Comparison of ENCODE assay signal across 9 cellular contexts in the genomic region with DNA sequence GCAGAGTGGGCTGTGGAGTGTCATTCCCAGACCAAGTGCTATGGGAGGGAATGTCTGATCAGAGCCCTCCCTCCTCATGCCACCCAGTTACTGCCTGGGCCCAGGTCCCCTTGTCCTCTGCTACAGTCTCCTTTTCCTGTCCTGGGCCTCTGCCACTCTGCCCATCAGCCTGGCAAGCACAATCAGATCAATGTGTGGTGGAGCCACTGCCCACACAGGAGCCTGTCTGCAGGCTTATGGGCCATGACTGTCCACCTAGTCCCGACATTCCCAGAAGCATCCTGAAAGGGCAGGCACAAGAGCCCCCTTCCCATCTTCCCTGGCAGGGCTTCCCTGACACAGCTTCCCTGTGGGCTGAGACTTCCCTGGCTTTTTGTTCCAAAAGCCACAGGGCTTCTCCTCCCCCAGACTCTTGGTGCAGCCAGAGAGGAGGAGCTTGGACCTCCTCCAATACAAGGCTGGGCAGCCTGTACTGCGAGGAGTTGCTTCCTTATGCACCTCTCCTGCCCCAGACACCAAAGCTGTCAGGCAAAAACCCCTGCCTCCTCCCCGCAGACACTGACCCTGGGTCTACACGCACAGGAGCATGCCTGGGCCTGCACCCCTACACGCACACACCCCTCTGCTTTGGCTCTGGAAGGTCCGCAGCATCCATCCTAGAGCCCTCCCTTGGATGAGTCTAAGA. TPM values are rescaled to one million over a fixed set of nuclear protein-coding genes. Genes with fewer than 3 reads are reported as not detected.
DNase-seq lines count a peak whose midpoint lies in the region; ATAC-seq, FAIRE-seq and TF ChIP-seq lines count a peak whose summit lies in the region.
"Had no signal": no experiment of that assay in that cellular context is flagged by ENCODE, and none has a peak within 500 bp of the region (broad histone marks: within the 10 kb centered on the region; RNA-seq: fewer than 3 reads in every experiment).

No MANE protein-coding gene starts in this region.

- H3K36me3 ChIP-seq in NT2/D1 (ENCODE audit: insufficient read depth, insufficient read length, low read length) (no peaks in the 10 kb centered on the region), sigmoid colon (peaks cover 0 to 14% (median 0%) of the 10 kb centered on the region in 4 donors), esophagus muscularis mucosa (peaks cover 0 to 51% (median 22%) of the 10 kb centered on the region in 4 donors)

- no CpG with 5 or more reads among the region's 6 CpGs for WGBS in H9 (ENCODE audit: extremely low coverage, insufficient read length, low lambda C conversion rate)
- 26 to 50% methylated on average over 6 of the region's 6 CpGs for WGBS in sigmoid colon, 2 donors
- WGBS in esophagus muscularis mucosa: 59% methylated on average over 6 of the region's 6 CpGs

- H3K4me1 ChIP-seq in H9 (ENCODE audit: insufficient read depth, low read length) (peaks cover 3% of the 10 kb centered on the region; the same call in 1 of the 2 replicates), NT2/D1 (ENCODE audit: insufficient read depth, insufficient read length) (peaks cover 30% of the 10 kb centered on the region), sigmoid colon (peaks cover 0 to 14% (median 8%) of the 10 kb centered on the region in 4 donors), esophagus muscularis mucosa (peaks cover 7 to 19% (median 14%) of the 10 kb centered on the region in 4 donors)

- H2BK5ac ChIP-seq in H9 (ENCODE audit: insufficient read length, low read length): no peak overlapping the region

- H3K4me1 Mint-ChIP-seq in H9: peaks cover 31% of the 10 kb centered on the region in 2 experiments
- H3K4me1 Mint-ChIP-seq in activated CD4-positive, alpha-beta memory T cell treated with anti-CD3 and anti-CD28 coated beads for 36 hours (ENCODE audit: low read depth): no peaks in the 10 kb centered on the region

- no peak overlapping the region for H2AK5ac ChIP-seq in H9 (ENCODE audit: insufficient read length, low read length)

- no peak overlapping the region for H3K4ac ChIP-seq in H9 (ENCODE audit: low read depth, low read length)

- H3T11ph ChIP-seq in H9 (ENCODE audit: low read length): no peak overlapping the region

- intact Hi-C loops in sigmoid colon (cut with DNase I) (no loop called here), esophagus muscularis mucosa (cut with DNase I) (no loop called here)
- intact Hi-C loops in activated CD4-positive, alpha-beta memory T cell treated with anti-CD3 and anti-CD28 coated beads for 36 hours (cut with micrococcal nuclease): no loop called here

- ATAC-seq in HG03097 (IDR thresholded peaks at IDR 0.05; ENCODE audit: low FRiP score, unreplicated experiment): no peak
- ATAC-seq in GM19452 (IDR thresholded peaks at IDR 0.05; ENCODE audit: unreplicated experiment): no peak

- no peak for TF ChIP-seq CTCF in H9 (conservative IDR thresholded peaks at IDR 0.05)
- TF ChIP-seq CTCF in sigmoid colon (IDR thresholded peaks at IDR 0.05): no peak
- no peak for TF ChIP-seq CTCF in esophagus muscularis mucosa (IDR thresholded peaks at IDR 0.05)

- no peak overlapping the region for H3K23ac ChIP-seq in H9 (ENCODE audit: insufficient read length, low read depth, low read length)

- H2BK12ac ChIP-seq in H9 (ENCODE audit: insufficient read length, low read depth, low read length): no peak overlapping the region

- no peaks in the 10 kb centered on the region for H3K9me3 Mint-ChIP-seq in H9
- H3K9me3 Mint-ChIP-seq in activated CD4-positive, alpha-beta memory T cell treated with anti-CD3 and anti-CD28 coated beads for 36 hours: no peaks in the 10 kb centered on the region
- H3K9me3 Mint-ChIP-seq: stimulated activated naive CD8-positive, alpha-beta T cell treated with anti-CD3 and anti-CD28 coated beads, Interleukin-15, Interleukin-2, amounts not matched to agents 100 ng/mL and 50 ng/mL, for 24 hours had no signal

- no peak overlapping the region for H2BK120ac ChIP-seq in H9 (ENCODE audit: low read depth, low read length, poor library complexity, severe bottlenecking)

- H3K27me3 ChIP-seq in H9 (ENCODE audit: insufficient read depth, low read length) (no peaks in the 10 kb centered on the region), NT2/D1 (ENCODE audit: insufficient read depth, insufficient read length) (peaks cover 31% of the 10 kb centered on the region), sigmoid colon (no peaks in the 10 kb centered on the region), esophagus muscularis mucosa (no peaks in the 10 kb centered on the region)

- no peaks in the 10 kb centered on the region for H4K20me1 ChIP-seq in H9 (ENCODE audit: control insufficient read depth, insufficient read depth, insufficient read length)

- H4K5ac ChIP-seq in H9 (ENCODE audit: insufficient read length, low read depth, low read length): no peak overlapping the region

- POLR2A ChIA-PET in activated CD4-positive, alpha-beta memory T cell treated with anti-CD3 and anti-CD28 coated beads for 36 hours (lab: Charles Lee): no interaction called here

- H3K4me3 ChIP-seq in NT2/D1 (ENCODE audit: insufficient read length, low read depth) (no peak overlapping the region), sigmoid colon (no peak overlapping the region), esophagus muscularis mucosa (no peak overlapping the region)

- peak overlapping the region in 1 of 2 experiments; percentile 36; a peak in 2 of 5 replicates for H3K4me3 Mint-ChIP-seq in H9
- H3K4me3 Mint-ChIP-seq in activated CD4-positive, alpha-beta memory T cell treated with anti-CD3 and anti-CD28 coated beads for 36 hours: no peak overlapping the region
- H3K4me3 Mint-ChIP-seq: stimulated activated naive CD8-positive, alpha-beta T cell treated with anti-CD3 and anti-CD28 coated beads, Interleukin-15, Interleukin-2, amounts not matched to agents 100 ng/mL and 50 ng/mL, for 24 hours had no signal

- H3K27me3 Mint-ChIP-seq in H9 (ENCODE audit: low read depth): peaks cover 15% of the 10 kb centered on the region
- H3K27me3 Mint-ChIP-seq in activated CD4-positive, alpha-beta memory T cell treated with anti-CD3 and anti-CD28 coated beads for 36 hours: no peaks in the 10 kb centered on the region
- H3K27me3 Mint-ChIP-seq: stimulated activated naive CD8-positive, alpha-beta T cell treated with anti-CD3 and anti-CD28 coated beads, Interleukin-15, Interleukin-2, amounts not matched to agents 100 ng/mL and 50 ng/mL, for 24 hours had no signal

- no peak overlapping the region for H2BK20ac ChIP-seq in H9 (ENCODE audit: low read depth, low read length, poor library complexity, severe bottlenecking)

- no peak overlapping the region for H2AFZ ChIP-seq in H9 (ENCODE audit: low read length)

- no peaks in the 10 kb centered on the region for H3K79me1 ChIP-seq in H9 (ENCODE audit: insufficient read depth, low read depth, low read length, poor library complexity, severe bottlenecking)

- no peak overlapping the region for H3K9ac ChIP-seq in H9 (ENCODE audit: extremely low read depth, insufficient read length, low read length)
- H3K9ac ChIP-seq in NT2/D1 (ENCODE audit: insufficient read length, low read depth): no peak overlapping the region

- H2BK15ac ChIP-seq in H9 (ENCODE audit: low read depth, low read length): no peak overlapping the region

- no peaks in the 10 kb centered on the region for H3K23me2 ChIP-seq in H9 (ENCODE audit: insufficient read length, low read depth, low read length, poor library complexity, severe bottlenecking)

- no peak overlapping the region for H3K27ac ChIP-seq in H9 (ENCODE audit: insufficient read length, low read depth, low read length)
- H3K27ac ChIP-seq in sigmoid colon: no peak overlapping the region
- H3K27ac ChIP-seq in esophagus muscularis mucosa (replicated peaks in 1 of 4): no peak overlapping the region

- peak overlapping the region; percentile 18; the same call in 1 of the 2 replicates for H3K14ac ChIP-seq in H9 (ENCODE audit: insufficient read depth, low read length)

- CTCF ChIA-PET in activated CD4-positive, alpha-beta memory T cell treated with anti-CD3 and anti-CD28 coated beads for 36 hours (lab: Charles Lee): no interaction called here

- no peak overlapping the region for H4K8ac ChIP-seq in H9 (replicated peaks; ENCODE audit: insufficient read length, low read depth, low read length)

- H3K56ac ChIP-seq in H9 (ENCODE audit: insufficient read length, low read depth, low read length): no peak overlapping the region

- TF ChIP-seq POLR2A in sigmoid colon (IDR thresholded peaks at IDR 0.05) (no peak), esophagus muscularis mucosa (IDR thresholded peaks at IDR 0.05; ENCODE audit: low read depth) (no peak)

- no peak for DNase-seq in H9
- DNase-seq in NT2/D1 (ENCODE audit: low read depth, low spot score): peak; percentile 56
- DNase-seq in frontal cortex (ENCODE audit: low spot score in 2 of 2): peak; percentile 37 to 59
- peak; percentile 79 for DNase-seq in sigmoid colon
- no peak for DNase-seq in activated CD4-positive, alpha-beta memory T cell treated with anti-CD3 and anti-CD28 coated beads for 36 hours
- DNase-seq in esophagus muscularis mucosa (ENCODE audit: extremely low spot score): no peak

- no peaks in the 10 kb centered on the region for H3K79me2 ChIP-seq in H9 (ENCODE audit: insufficient read depth, low read length)

- H3K4me2 ChIP-seq in H9 (ENCODE audit: insufficient read depth, insufficient read length, low read length): no peak overlapping the region

- no peak for FAIRE-seq in frontal cortex (lab: Jason Lieb, UNC)

- TF ChIP-seq EP300 in sigmoid colon (IDR thresholded peaks at IDR 0.05) (no peak), esophagus muscularis mucosa (IDR thresholded peaks at IDR 0.05) (no peak)

- no peaks in the 10 kb centered on the region for H3K9me3 ChIP-seq in H9 (ENCODE audit: control insufficient read depth, low read depth, low read length)
- H3K9me3 ChIP-seq in NT2/D1 (ENCODE audit: insufficient read depth, low read length): no peaks in the 10 kb centered on the region
- H3K9me3 ChIP-seq in sigmoid colon: no peaks in the 10 kb centered on the region
- no peaks in the 10 kb centered on the region for H3K9me3 ChIP-seq in esophagus muscularis mucosa

- no peak overlapping the region for H3K18ac ChIP-seq in H9 (ENCODE audit: insufficient read length, low read depth, low read length)

- peak overlapping the region in 2 of 3 experiments; percentile 14 to 78; a peak in 3 of 7 replicates for H3K27ac Mint-ChIP-seq in H9
- no peak overlapping the region for H3K27ac Mint-ChIP-seq in activated CD4-positive, alpha-beta memory T cell treated with anti-CD3 and anti-CD28 coated beads for 36 hours
- H3K27ac Mint-ChIP-seq: stimulated activated naive CD8-positive, alpha-beta T cell treated with anti-CD3 and anti-CD28 coated beads, Interleukin-15, Interleukin-2, amounts not matched to agents 100 ng/mL and 50 ng/mL, for 24 hours had no signal

- no peaks in the 10 kb centered on the region for H3K36me3 Mint-ChIP-seq in H9 (ENCODE audit: insufficient read depth in 1 of 3, low read depth in 3 of 3)
- no peaks in the 10 kb centered on the region for H3K36me3 Mint-ChIP-seq in activated CD4-positive, alpha-beta memory T cell treated with anti-CD3 and anti-CD28 coated beads for 36 hours

- no peak overlapping the region for H4K91ac ChIP-seq in H9 (ENCODE audit: insufficient read length, low read depth, low read length)

RNA-seq across cellular contexts. Expression of gene CNTN2, which starts 29.2 kb away (rescaled TPM):
- total RNA-seq in H9 (2021) (0.42 and 0.88 TPM in 2 replicates), frontal cortex (17.5 TPM), sigmoid colon (1 to 10 TPM; 1.8 to 4.4 (median 3.4) TPM), esophagus muscularis mucosa (1 to 10 TPM; 1.9 to 6.2 (median 2.9) TPM)
- 1 to 10 TPM in 1 of 3 donors, under 1 TPM in 1, not detected in 1; 0.46 to 1.5 TPM for polyA plus RNA-seq in sigmoid colon
- not detected for total RNA-seq in activated CD4-positive, alpha-beta memory T cell treated with anti-CD3 and anti-CD28 coated beads for 36 hours

Comparison
In these comparisons a context has a peak if more than half of its experiments do, and no peak if none do; other contexts are left out.
1. DNase-seq: peak in NT2/D1 (single experiment), frontal cortex (2 of 2) and sigmoid colon (single experiment); none in H9 (single experiment), activated CD4-positive, alpha-beta memory T cell treated with anti-CD3 and anti-CD28 coated beads for 36 hours (single experiment) and esophagus muscularis mucosa (single experiment).